Comparison of ENCODE assay signal across 1 cellular context in the genomic region with DNA sequence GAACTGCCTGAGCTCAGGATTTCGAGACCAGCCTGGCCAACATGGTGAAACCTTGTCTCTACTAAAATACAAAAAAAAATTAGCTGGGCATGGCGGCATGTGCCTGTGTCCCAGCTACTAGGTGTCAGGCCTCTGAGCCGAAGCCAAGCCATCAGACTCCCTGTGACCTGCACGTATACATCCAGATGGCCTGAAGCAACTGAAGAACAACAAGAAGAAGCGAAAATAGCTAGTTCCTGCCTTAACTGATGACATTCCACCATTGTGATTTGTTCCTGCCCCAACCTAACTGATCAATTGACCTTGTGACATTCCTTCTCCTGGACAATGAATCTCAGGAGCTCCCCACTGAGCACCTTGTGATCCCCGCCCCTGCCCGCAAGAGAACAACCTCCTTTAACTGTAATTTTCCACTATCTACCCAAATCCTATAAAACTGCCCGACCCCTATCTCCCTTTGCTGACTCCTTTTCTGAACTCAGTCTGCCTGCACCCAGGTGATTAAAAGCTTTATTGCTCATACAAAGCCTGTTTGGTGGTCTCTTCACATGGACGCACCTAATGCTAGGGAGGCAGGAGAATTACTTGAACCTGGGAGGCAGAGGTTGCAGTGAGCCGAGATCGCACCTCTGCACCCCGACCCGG.
TF ChIP-seq lines count a peak whose summit lies in the region.

No MANE protein-coding gene starts in this region.

TF ChIP-seq in HepG2, 621 proteins besides CTCF, POLR2A, EP300 and RAD21:
- TF ChIP-seq SSRP1 (CRISPR knock-in tag; IDR thresholded peaks at IDR 0.05), result 0 out of 2 replicates have a peak, but pooled peaks have one; percentile 61
- TF ChIP-seq, protein P1, sequence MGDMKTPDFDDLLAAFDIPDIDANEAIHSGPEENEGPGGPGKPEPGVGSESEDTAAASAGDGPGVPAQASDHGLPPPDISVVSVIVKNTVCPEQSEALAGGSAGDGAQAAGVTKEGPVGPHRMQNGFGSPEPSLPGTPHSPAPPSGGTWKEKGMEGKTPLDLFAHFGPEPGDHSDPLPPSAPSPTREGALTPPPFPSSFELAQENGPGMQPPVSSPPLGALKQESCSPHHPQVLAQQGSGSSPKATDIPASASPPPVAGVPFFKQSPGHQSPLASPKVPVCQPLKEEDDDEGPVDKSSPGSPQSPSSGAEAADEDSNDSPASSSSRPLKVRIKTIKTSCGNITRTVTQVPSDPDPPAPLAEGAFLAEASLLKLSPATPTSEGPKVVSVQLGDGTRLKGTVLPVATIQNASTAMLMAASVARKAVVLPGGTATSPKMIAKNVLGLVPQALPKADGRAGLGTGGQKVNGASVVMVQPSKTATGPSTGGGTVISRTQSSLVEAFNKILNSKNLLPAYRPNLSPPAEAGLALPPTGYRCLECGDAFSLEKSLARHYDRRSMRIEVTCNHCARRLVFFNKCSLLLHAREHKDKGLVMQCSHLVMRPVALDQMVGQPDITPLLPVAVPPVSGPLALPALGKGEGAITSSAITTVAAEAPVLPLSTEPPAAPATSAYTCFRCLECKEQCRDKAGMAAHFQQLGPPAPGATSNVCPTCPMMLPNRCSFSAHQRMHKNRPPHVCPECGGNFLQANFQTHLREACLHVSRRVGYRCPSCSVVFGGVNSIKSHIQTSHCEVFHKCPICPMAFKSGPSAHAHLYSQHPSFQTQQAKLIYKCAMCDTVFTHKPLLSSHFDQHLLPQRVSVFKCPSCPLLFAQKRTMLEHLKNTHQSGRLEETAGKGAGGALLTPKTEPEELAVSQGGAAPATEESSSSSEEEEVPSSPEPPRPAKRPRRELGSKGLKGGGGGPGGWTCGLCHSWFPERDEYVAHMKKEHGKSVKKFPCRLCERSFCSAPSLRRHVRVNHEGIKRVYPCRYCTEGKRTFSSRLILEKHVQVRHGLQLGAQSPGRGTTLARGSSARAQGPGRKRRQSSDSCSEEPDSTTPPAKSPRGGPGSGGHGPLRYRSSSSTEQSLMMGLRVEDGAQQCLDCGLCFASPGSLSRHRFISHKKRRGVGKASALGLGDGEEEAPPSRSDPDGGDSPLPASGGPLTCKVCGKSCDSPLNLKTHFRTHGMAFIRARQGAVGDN (CRISPR knock-in tag; IDR thresholded peaks at IDR 0.05), result peak; percentile 33; the same call in 1 of the 2 replicates
